In genomic region chr22:42342426-42343135, GRCh38 we compare ENCODE assay signal across 7 cellular contexts.
DNase-seq lines count a peak whose midpoint lies in the region; ATAC-seq and TF ChIP-seq lines count a peak whose summit lies in the region.

No MANE protein-coding gene starts in this region.

- H3K4me1 ChIP-seq in spleen = peaks cover 0 to 30% (median 6%) of the 10 kb centered on the region in 6 donors

- H3K27me3 ChIP-seq in H7 (ENCODE audit: control insufficient read depth, insufficient read depth, low read length) (peaks cover 3% of the 10 kb centered on the region; the same call in 1 of the 2 replicates), spleen (replicated peaks in 1 of 7) (peaks cover 0 to 83% (median 22%) of the 10 kb centered on the region in 7 donors)

- no peak for TF ChIP-seq POLR2A in spleen (IDR thresholded peaks at IDR 0.05)

- no peaks in the 10 kb centered on the region; the same call in 1 of the 2 replicates for H3K36me3 ChIP-seq in H7 (replicated peaks; ENCODE audit: control insufficient read depth, insufficient read depth, low read length)
- no peaks in the 10 kb centered on the region for H3K36me3 ChIP-seq in spleen

- H3K27ac ChIP-seq in spleen = no peak overlapping the region

- no peak for ATAC-seq in GM19324 (IDR thresholded peaks at IDR 0.05; ENCODE audit: low FRiP score, unreplicated experiment)

- no peak for TF ChIP-seq CTCF in fibroblast of the aortic adventitia (IDR thresholded peaks at IDR 0.05; ENCODE audit: insufficient read depth, low read length)
- TF ChIP-seq CTCF in spleen (IDR thresholded peaks at IDR 0.05 in 8 of 11, conservative IDR thresholded peaks at IDR 0.05 in 3 of 11) = no peak

- intact Hi-C loops in spleen (cut with DNase I; ENCODE audit: low total_unique reads) = no loop called here

- no peak for DNase-seq in H7
- peak; percentile 40 for DNase-seq in RPMI8226
- no peak for DNase-seq in fibroblast of the aortic adventitia (ENCODE audit: low read depth)
- DNase-seq in spleen = no peak
- DNase-seq in NCI-H526 treated with DMSO at 0.1 percent for 48 hours (lab: John Stamatoyannopoulos, UW) = no peak
- DNase-seq in NOMO-1 treated with DMSO at 0.1 percent for 48 hours (lab: John Stamatoyannopoulos, UW; ENCODE audit: unreplicated experiment) = no peak

- WGBS in spleen, 5 donors = 78 to 90% (median 85%) methylated on average over 10 to 11 of the region's 11 CpGs

- peak overlapping the region; percentile 44 for H3K4me3 ChIP-seq in H7 (ENCODE audit: insufficient read depth, low read depth, low read length)
- peak overlapping the region; percentile 56 for H3K4me3 ChIP-seq in fibroblast of the aortic adventitia (ENCODE audit: low read depth, low read length)
- H3K4me3 ChIP-seq in spleen = peak overlapping the region in 5 of 8 donors; percentile 20 to 62 (median 27)

- no peaks in the 10 kb centered on the region for H3K9me3 ChIP-seq in spleen
